ENCODE assay signal across 10 cellular contexts in the genomic region with DNA sequence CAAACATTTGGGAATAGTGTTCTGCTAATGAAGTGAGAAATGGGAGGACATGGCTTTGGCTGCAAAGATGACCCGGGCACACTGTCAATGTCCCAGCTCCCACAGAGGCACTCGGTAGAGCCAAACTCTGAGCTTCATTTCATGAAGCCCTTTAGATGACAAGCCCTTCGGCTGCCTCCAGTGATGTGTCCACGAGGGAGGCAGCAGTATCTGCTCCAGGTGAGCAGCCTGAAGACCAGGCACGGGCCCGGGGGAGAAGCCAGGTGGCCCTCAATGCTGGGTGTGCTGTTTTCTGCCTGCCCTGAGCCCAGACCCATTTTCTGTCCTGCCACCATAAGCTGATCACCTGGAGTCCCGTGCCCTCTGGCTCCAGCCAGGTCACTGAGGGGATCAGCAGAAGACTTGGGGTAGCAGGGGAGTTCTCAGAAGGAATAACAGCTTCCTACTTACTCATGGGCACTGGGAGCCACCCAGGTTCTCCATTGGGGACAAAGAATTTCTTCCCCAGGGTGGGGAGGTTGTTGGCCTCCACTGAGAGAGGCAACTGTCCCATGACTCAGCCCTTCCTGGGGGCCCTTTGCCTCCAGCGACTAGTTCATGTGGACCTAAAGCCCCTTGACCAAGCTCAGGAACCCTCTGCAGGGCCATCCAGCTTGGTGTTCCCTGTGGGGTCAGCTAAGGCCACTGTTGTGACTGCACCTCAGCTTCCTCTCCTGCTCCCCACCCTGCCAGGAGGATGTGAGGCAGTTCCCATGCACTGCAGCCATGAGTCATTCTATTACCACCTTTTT.
DNase-seq lines count a peak whose midpoint lies in the region; ATAC-seq and TF ChIP-seq lines count a peak whose summit lies in the region.
"Had no signal": no experiment of that assay in that cellular context is flagged by ENCODE, and none has a peak within 500 bp of the region (broad histone marks: within the 10 kb centered on the region; RNA-seq: fewer than 3 reads in every experiment).

No MANE protein-coding gene starts in this region.

- H3F3A ChIP-seq in Loucy (ENCODE audit: low read depth) = no peaks in the 10 kb centered on the region

- no peaks in the 10 kb centered on the region for H3K27me3 ChIP-seq in Loucy (ENCODE audit: insufficient read depth, low read length, poor library complexity, severe bottlenecking)

- peak; percentile 69 to 81 for ATAC-seq in activated T-cell treated with anti-CD3 and anti-CD28 coated beads, Interleukin-2, amount 50 U/mL, for 72 hours (replicated peaks in 1 of 2)
- ATAC-seq: T-helper 17 cell had no signal

- peaks cover 39% of the 10 kb centered on the region for H3K4me1 ChIP-seq in Loucy (ENCODE audit: insufficient read depth, low read length, poor library complexity, severe bottlenecking)

- peak overlapping the region; percentile 56; the same call in 1 of the 2 replicates for H2AFZ ChIP-seq in Loucy (ENCODE audit: low read length)

- no peaks in the 10 kb centered on the region for H3K27me3 Mint-ChIP-seq in activated T-cell treated with anti-CD3 and anti-CD28 coated beads, Interleukin-2, amount 50 U/mL, for 72 hours (ENCODE audit: low read depth)
- H3K27me3 Mint-ChIP-seq: T-helper 17 cell had no signal

- no peaks in the 10 kb centered on the region for H4K20me1 ChIP-seq in Loucy (ENCODE audit: insufficient read depth, low read length, poor library complexity, severe bottlenecking)

- H3K9me2 ChIP-seq in Loucy (replicated peaks; ENCODE audit: low read depth, low read length) = no peaks in the 10 kb centered on the region

- TF ChIP-seq CTCF in Loucy (conservative IDR thresholded peaks at IDR 0.05; ENCODE audit: low read length) = no peak

- H3K36me3 Mint-ChIP-seq in activated T-cell treated with anti-CD3 and anti-CD28 coated beads, Interleukin-2, amount 50 U/mL, for 72 hours (ENCODE audit: insufficient read depth in 2 of 2) = peaks cover 16 to 19% of the 10 kb centered on the region in 2 donors

- H3K9ac ChIP-seq in Loucy (ENCODE audit: low read depth, low read length, poor library complexity, severe bottlenecking) = peak overlapping the region; percentile 24

- no peak overlapping the region for H3K4me3 ChIP-seq in Loucy (ENCODE audit: low read length, poor library complexity, severe bottlenecking)

- H3K9me3 ChIP-seq in Loucy (ENCODE audit: insufficient read depth, low read depth, low read length) = no peaks in the 10 kb centered on the region

- peak overlapping the region; percentile 85 for H3K27ac Mint-ChIP-seq in activated T-cell treated with anti-CD3 and anti-CD28 coated beads, Interleukin-2, amount 50 U/mL, for 72 hours
- H3K27ac Mint-ChIP-seq: T-helper 17 cell had no signal

- H3K36me3 ChIP-seq in Loucy (ENCODE audit: insufficient read depth, low read length) = no peaks in the 10 kb centered on the region

- H3K9me3 Mint-ChIP-seq in activated T-cell treated with anti-CD3 and anti-CD28 coated beads, Interleukin-2, amount 50 U/mL, for 72 hours = peaks cover 5 to 11% of the 10 kb centered on the region in 2 donors

- H3K79me2 ChIP-seq in Loucy (ENCODE audit: insufficient read depth, low read length) = 0 out of 2 replicates have a peak, but pooled peaks cover 4% of the 10 kb centered on the region

- peaks cover 54% of the 10 kb centered on the region for H3K4me1 Mint-ChIP-seq in activated T-cell treated with anti-CD3 and anti-CD28 coated beads, Interleukin-2, amount 50 U/mL, for 72 hours (ENCODE audit: low read depth)
- H3K4me1 Mint-ChIP-seq: T-helper 17 cell had no signal

- DNase-seq in AG20443 (ENCODE audit: low spot score) (peak; percentile 51), iris pigment epithelial cell (ENCODE audit: low read depth) (peak; percentile 40), UCSD-AML1 (lab: John Stamatoyannopoulos, UW; ENCODE audit: unreplicated experiment) (no peak), NCI-H510A (lab: John Stamatoyannopoulos, UW) (no peak), DMS114 treated with DMSO at 0.1 percent for 48 hours (lab: John Stamatoyannopoulos, UW; ENCODE audit: unreplicated experiment) (no peak), epidermal melanocyte (ENCODE audit: insufficient read length, low spot score) (no peak)
- no peak for DNase-seq in activated T-cell treated with anti-CD3 and anti-CD28 coated beads, Interleukin-2, amount 50 U/mL, for 72 hours
- DNase-seq: amniotic stem cell, T-helper 17 cell had no signal

- H3K4me2 ChIP-seq in Loucy (ENCODE audit: low read depth, low read length, poor library complexity, severe bottlenecking) = peak overlapping the region; percentile 41

- H3K4me3 Mint-ChIP-seq in activated T-cell treated with anti-CD3 and anti-CD28 coated beads, Interleukin-2, amount 50 U/mL, for 72 hours = peak overlapping the region; percentile 15 to 55
- H3K4me3 Mint-ChIP-seq: T-helper 17 cell had no signal

Comparison
In these comparisons a context has a peak if more than half of its experiments do, and no peak if none do; other contexts are left out.
1. DNase-seq: peak in AG20443 (single experiment) and iris pigment epithelial cell (single experiment); none in activated T-cell treated with anti-CD3 and anti-CD28 coated beads, Interleukin-2, amount 50 U/mL, for 72 hours (0 of 2), UCSD-AML1 (single experiment), NCI-H510A (single experiment), DMS114 treated with DMSO at 0.1 percent for 48 hours (single experiment) and epidermal melanocyte (single experiment).